32 cellular contexts compared by ENCODE assay signal in genomic region chr2:236262238-236262637, GRCh38. TPM values are rescaled to one million over a fixed set of nuclear protein-coding genes. Genes with fewer than 3 reads are reported as not detected.
"Had no signal": no experiment of that assay in that cellular context is flagged by ENCODE, and none has a peak within 500 bp of the region (broad histone marks: within the 10 kb centered on the region; RNA-seq: fewer than 3 reads in every experiment).

No MANE protein-coding gene starts in this region.

- H3K4me1 ChIP-seq: colonic mucosa, foreskin keratinocyte, left lung, lower lobe of right lung, parathyroid adenoma, prostate gland, right lobe of liver, stomach, thyroid gland had no signal

- H3K36me3 ChIP-seq: colonic mucosa, esophagus muscularis mucosa, left lung, lower lobe of right lung, neutrophil, prostate gland, right lobe of liver, stomach, thyroid gland had no signal

- H3K9me3 ChIP-seq: colonic mucosa, esophagus muscularis mucosa, left lung, lower lobe of right lung, neutrophil, prostate gland, right lobe of liver, thyroid gland had no signal

- DNase-seq: colonic mucosa; effector CD8-positive, alpha-beta T cell; endodermal cell; glutamatergic neuron; kidney; left lung; lower lobe of right lung; natural killer cell; right lobe of liver; stimulated activated CD4-positive, alpha-beta T cell treated with anti-CD3 and anti-CD28 coated beads, Interleukin-12 subunit alpha, Interleukin-12 subunit beta, amount 100 ng/mL, for 4 hours; stimulated activated CD4-positive, alpha-beta T cell treated with anti-CD3 and anti-CD28 coated beads, Interleukin-1b, Interleukin-23, amount 100 ng/mL, for 48 hours; stimulated activated CD4-positive, alpha-beta T cell treated with anti-CD3 and anti-CD28 coated beads, Interleukin-4, amount 100 ng/mL, for 1 hour; stimulated activated CD8-positive, alpha-beta memory T cell treated with anti-CD3 and anti-CD28 coated beads, Interleukin-4, amount 100 ng/mL, for 48 hours; stimulated activated naive CD4-positive, alpha-beta T cell treated with Interleukin-2 at 50 U/mL for 16 hours; stomach; thyroid gland had no signal

- H3K4me3 ChIP-seq: colonic mucosa, esophagus muscularis mucosa, left lung, lower lobe of right lung, prostate gland, right lobe of liver, smooth muscle cell, stomach, thyroid gland had no signal

- ATAC-seq: foreskin keratinocyte, left lung, lower lobe of right lung, natural killer cell, right lobe of liver had no signal

- H3K27ac ChIP-seq: colonic mucosa, epithelial cell of prostate, esophagus muscularis mucosa, foreskin keratinocyte, left lung, lower lobe of right lung, neutrophil, parathyroid adenoma, prostate gland, right lobe of liver, stomach, thyroid gland had no signal

- H3K27me3 ChIP-seq: colonic mucosa, neutrophil, right lobe of liver, thyroid gland had no signal

RNA-seq across cellular contexts. Expression of gene ASB18, which starts 2.0 kb away (rescaled TPM):
- total RNA-seq: chondrocyte, colonic mucosa, endodermal cell, esophagus muscularis mucosa, fibroblast of lung, foreskin keratinocyte, kidney, left lung, lower lobe of right lung, mononuclear cell, natural killer cell, omental fat pad, prostate gland, renal cortical epithelial cell, right lobe of liver, smooth muscle cell, stomach, subcutaneous adipose tissue, temporal lobe, thyroid gland, urinary bladder had no signal
- polyA plus RNA-seq: fibroblast of lung, foreskin keratinocyte, neural cell, stomach, urinary bladder had no signal
